In the genomic region with DNA sequence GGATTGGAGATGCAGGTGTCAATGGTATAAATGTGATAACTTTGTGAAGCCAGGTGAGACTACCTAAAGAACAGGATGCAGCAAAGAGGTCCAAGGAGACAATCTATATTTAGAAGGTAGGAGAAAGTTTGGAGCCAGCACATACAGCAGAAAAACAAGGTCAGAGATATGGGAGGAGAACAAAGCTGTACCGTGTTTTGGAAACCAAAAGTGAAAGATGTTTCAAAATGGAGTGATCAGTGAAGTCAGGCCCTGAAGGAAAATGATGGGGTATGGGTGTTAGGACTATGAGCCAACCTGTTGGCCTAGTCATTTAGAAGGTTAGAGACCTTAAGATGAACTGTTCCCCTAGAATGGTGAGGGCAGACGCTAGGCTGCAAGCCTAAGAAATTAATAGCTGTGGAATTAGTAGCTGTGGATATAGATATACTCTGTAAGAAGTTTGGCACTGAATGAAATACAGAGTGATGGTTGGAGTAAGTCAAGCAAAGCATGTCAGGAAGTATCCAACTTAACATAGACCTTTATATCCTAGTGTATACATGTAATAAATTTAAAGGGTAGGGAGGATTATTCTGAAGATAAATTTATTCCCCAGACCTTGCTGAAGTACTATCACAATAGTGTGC, we compare ENCODE assay signal across 12 cellular contexts.
DNase-seq lines count a peak whose midpoint lies in the region; ATAC-seq and TF ChIP-seq lines count a peak whose summit lies in the region.
"Had no signal": no experiment of that assay in that cellular context is flagged by ENCODE, and none has a peak within 500 bp of the region (broad histone marks: within the 10 kb centered on the region; RNA-seq: fewer than 3 reads in every experiment).

No MANE protein-coding gene starts in this region.

- no peaks in the 10 kb centered on the region for H3K27me3 ChIP-seq in skeletal muscle tissue (ENCODE audit: control insufficient read depth in 3 of 3, insufficient read depth in 3 of 3, low read length in 3 of 3)
- H3K27me3 ChIP-seq: suprapubic skin had no signal

- H3K27ac ChIP-seq in skeletal muscle tissue (ENCODE audit: low read depth, low read length), result peak overlapping the region; percentile 25
- H3K27ac ChIP-seq: suprapubic skin had no signal

- TF ChIP-seq CTCF in GM13977 (IDR thresholded peaks at IDR 0.05; ENCODE audit: extremely low read depth, insufficient read depth, missing control alignments), result no peak

- peak overlapping the region in 1 of 3 donors; percentile 15 for H3K4me3 ChIP-seq in skeletal muscle tissue (ENCODE audit: low read length in 3 of 3)
- H3K4me3 ChIP-seq: suprapubic skin had no signal

- H3K9me3 ChIP-seq in skeletal muscle tissue (ENCODE audit: control insufficient read depth in 3 of 3, low read length in 3 of 3), result no peaks in the 10 kb centered on the region
- H3K9me3 ChIP-seq: suprapubic skin had no signal

- in situ Hi-C loops in GM13977 (cut with MboI; ENCODE audit: low pct_unique_long_range_greater_than_20kb, low sequenced_read_pairs, unreplicated experiment), result no loop called here

- H3K36me3 ChIP-seq in skeletal muscle tissue (ENCODE audit: control insufficient read depth in 3 of 3, insufficient read depth in 3 of 3, low read length in 3 of 3), result peaks cover 0 to 3% (median 0%) of the 10 kb centered on the region in 3 donors
- H3K36me3 ChIP-seq: suprapubic skin had no signal

- no peak for DNase-seq in GM13977 (ENCODE audit: low spot score)
- DNase-seq in stimulated activated naive CD4-positive, alpha-beta T cell (lab: John Stamatoyannopoulos, UW), result no peak
- no peak for DNase-seq in HUDEP-2 (lab: John Stamatoyannopoulos, UW; ENCODE audit: unreplicated experiment in 76 of 76)
- no peak for DNase-seq in NCI-H128 (lab: John Stamatoyannopoulos, UW; ENCODE audit: unreplicated experiment)
- DNase-seq: activated gamma-delta T cell, NCI-H187 treated with DMSO at 0.1 percent for 48 hours had no signal

- H3K9ac ChIP-seq in skeletal muscle tissue (ENCODE audit: low read depth in 1 of 3, low read length in 3 of 3), result no peak overlapping the region

- peaks cover 4 to 14% (median 10%) of the 10 kb centered on the region in 3 donors for H3K4me1 ChIP-seq in skeletal muscle tissue (ENCODE audit: control insufficient read depth in 3 of 3, insufficient read depth in 3 of 3, low read length in 3 of 3)

- ATAC-seq in GM19328 (IDR thresholded peaks at IDR 0.05; ENCODE audit: unreplicated experiment) (peak; percentile 39), HG02571 (IDR thresholded peaks at IDR 0.05; ENCODE audit: unreplicated experiment) (peak; percentile 51), HG03442 (IDR thresholded peaks at IDR 0.05; ENCODE audit: unreplicated experiment) (peak; percentile 34)
- ATAC-seq: Panc1 had no signal
